ENCODE assay signal across 13 cellular contexts in the genomic region with DNA sequence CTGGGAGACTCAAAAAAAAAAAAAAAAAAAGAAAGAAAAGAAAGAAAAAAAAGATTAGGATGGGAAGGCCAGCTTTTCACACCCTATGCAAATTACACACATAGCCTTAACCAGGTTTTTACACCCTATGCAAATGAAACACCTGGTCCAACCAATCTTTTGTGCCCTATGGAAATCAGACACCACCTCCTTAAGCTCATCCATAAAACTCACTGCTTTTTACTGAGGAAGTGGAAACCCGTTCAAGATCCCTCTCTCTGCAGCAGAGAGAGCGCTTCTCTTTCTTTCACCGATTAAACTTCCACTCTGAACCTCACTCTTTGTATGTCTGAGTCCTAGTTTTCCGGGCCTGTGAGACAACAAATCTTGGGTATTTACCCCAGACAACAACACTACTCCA. TPM values are rescaled to one million over a fixed set of nuclear protein-coding genes. Genes with fewer than 3 reads are reported as not detected.
DNase-seq lines count a peak whose midpoint lies in the region; ATAC-seq, FAIRE-seq and TF ChIP-seq lines count a peak whose summit lies in the region.
"Had no signal": no experiment of that assay in that cellular context is flagged by ENCODE, and none has a peak within 500 bp of the region (broad histone marks: within the 10 kb centered on the region; RNA-seq: fewer than 3 reads in every experiment).

No MANE protein-coding gene starts in this region.

- no peaks in the 10 kb centered on the region for H3K4me1 Mint-ChIP-seq in MCF 10A (ENCODE audit: insufficient read depth, unreplicated experiment)

- no peaks in the 10 kb centered on the region for H3K9me3 Mint-ChIP-seq in MCF 10A (ENCODE audit: unreplicated experiment)
- H3K9me3 Mint-ChIP-seq: natural killer cell treated with Interleukin-12 subunit alpha and Interleukin-12 subunit beta and Interleukin-15 and Interleukin-18, amount 100 ng/mL, for 72 hours had no signal

- H2AFZ ChIP-seq in mammary epithelial cell (ENCODE audit: low read depth, low read length) (no peak overlapping the region), MM.1S (ENCODE audit: low read length) (no peak overlapping the region)

- peaks cover 6% of the 10 kb centered on the region for H3K36me3 Mint-ChIP-seq in MCF 10A (ENCODE audit: insufficient read depth, unreplicated experiment)
- H3K36me3 Mint-ChIP-seq: natural killer cell treated with Interleukin-12 subunit alpha and Interleukin-12 subunit beta and Interleukin-15 and Interleukin-18, amount 100 ng/mL, for 72 hours had no signal

- H3K9me3 ChIP-seq in mammary epithelial cell (replicated peaks; ENCODE audit: insufficient read depth, low read length) (peaks cover 9% of the 10 kb centered on the region), Panc1 (ENCODE audit: control insufficient read depth, insufficient read depth, low read depth, low read length) (no peaks in the 10 kb centered on the region), kidney (ENCODE audit: control insufficient read depth in 1 of 2, low read length in 2 of 2) (no peaks in the 10 kb centered on the region), MM.1S (replicated peaks; ENCODE audit: insufficient read depth, low read length) (no peaks in the 10 kb centered on the region)
- H3K9me3 ChIP-seq: suprapubic skin had no signal

- intact Hi-C loops in MCF 10A (cut with micrococcal nuclease), result loop anchor here (2.0 kb wide), 1 partner anchor 14 kb away; no protein-coding TSS in a partner anchor
- intact Hi-C loops in mammary epithelial cell (cut with micrococcal nuclease), result no loop called here
- intact Hi-C loops in Panc1 (cut with micrococcal nuclease; ENCODE audit: unreplicated experiment), result no loop called here
- intact Hi-C loops in kidney (cut with DNase I), result no loop called here

- H3K36me3 ChIP-seq in mammary epithelial cell (ENCODE audit: insufficient read depth, low read length), result no peaks in the 10 kb centered on the region
- H3K36me3 ChIP-seq in Panc1 (ENCODE audit: control insufficient read depth, insufficient read depth, low read length), result no peaks in the 10 kb centered on the region
- no peaks in the 10 kb centered on the region for H3K36me3 ChIP-seq in kidney (ENCODE audit: control insufficient read depth in 1 of 2, insufficient read depth in 2 of 2, low read length in 2 of 2)
- H3K36me3 ChIP-seq in MM.1S (replicated peaks; ENCODE audit: insufficient read depth, low read length), result no peaks in the 10 kb centered on the region
- H3K36me3 ChIP-seq: suprapubic skin had no signal

- H3K9me2 ChIP-seq in MM.1S (replicated peaks; ENCODE audit: insufficient read depth, low read length), result no peaks in the 10 kb centered on the region

- TF ChIP-seq CTCF in MCF 10A (IDR thresholded peaks at IDR 0.05; ENCODE audit: unreplicated experiment) (no peak), mammary epithelial cell (conservative IDR thresholded peaks at IDR 0.05 in 1 of 2, IDR thresholded peaks at IDR 0.05 in 1 of 2; ENCODE audit: extremely low read depth in 1 of 2, insufficient read depth in 1 of 2, low read depth in 1 of 2, low read length in 2 of 2) (no peak), Panc1 (IDR thresholded peaks at IDR 0.05) (no peak), kidney (IDR thresholded peaks at IDR 0.05; ENCODE audit: borderline replicate concordance, extremely low read depth, insufficient read depth) (no peak), MM.1S (IDR thresholded peaks at IDR 0.05; ENCODE audit: low read length) (no peak)

- no peak overlapping the region for H3K4me3 Mint-ChIP-seq in MCF 10A (ENCODE audit: unreplicated experiment)
- H3K4me3 Mint-ChIP-seq: activated CD8-positive, alpha-beta memory T cell treated with anti-CD3 and anti-CD28 coated beads, Interleukin-2, amount 10 ng/mL, durations not matched to agents 7 days and 5 days; natural killer cell treated with Interleukin-12 subunit alpha and Interleukin-12 subunit beta and Interleukin-15 and Interleukin-18, amount 100 ng/mL, for 72 hours had no signal

- peak; percentile 31 for DNase-seq in MCF 10A (ENCODE audit: unreplicated experiment)
- no peak for DNase-seq in mammary epithelial cell
- DNase-seq in Panc1 (ENCODE audit: low read depth, low spot score), result no peak
- DNase-seq in kidney, result no peak
- DNase-seq in MM.1S, result no peak
- no peak for DNase-seq in T1000 (lab: John Stamatoyannopoulos, UW)
- no peak for DNase-seq in kidney tubule cell (ENCODE audit: low spot score)
- no peak for DNase-seq in activated CD4-positive, alpha-beta T cell treated with anti-CD3 and anti-CD28 coated beads, Interleukin-2, amount 50 U/mL, for 1 hour
- DNase-seq: activated CD4-positive, CD25-positive, alpha-beta regulatory T cell; activated CD8-positive, alpha-beta memory T cell treated with anti-CD3 and anti-CD28 coated beads, Interleukin-2, amount 10 ng/mL, durations not matched to agents 7 days and 5 days; Calu3 had no signal

- H3K4me1 ChIP-seq in mammary epithelial cell (ENCODE audit: insufficient read depth, low read length) (peaks cover 17% of the 10 kb centered on the region), Panc1 (ENCODE audit: control insufficient read depth, insufficient read depth, low read length) (peaks cover 10% of the 10 kb centered on the region; the same call in 1 of the 2 replicates), kidney (ENCODE audit: control insufficient read depth in 1 of 2, insufficient read depth in 1 of 2, low read depth in 1 of 2, low read length in 2 of 2) (peaks cover 3 to 5% of the 10 kb centered on the region in 2 donors), MM.1S (ENCODE audit: low read length) (no peaks in the 10 kb centered on the region)

- H4K20me1 ChIP-seq in mammary epithelial cell (ENCODE audit: insufficient read depth, low read length) (no peaks in the 10 kb centered on the region), MM.1S (ENCODE audit: insufficient read depth, low read length) (no peaks in the 10 kb centered on the region)

- no peak for ATAC-seq in Panc1
- ATAC-seq: activated CD8-positive, alpha-beta memory T cell treated with anti-CD3 and anti-CD28 coated beads, Interleukin-2, amount 10 ng/mL, durations not matched to agents 7 days and 5 days; natural killer cell treated with Interleukin-12 subunit alpha and Interleukin-12 subunit beta and Interleukin-15 and Interleukin-18, amount 100 ng/mL, for 72 hours had no signal

- H3K9ac ChIP-seq in mammary epithelial cell (ENCODE audit: insufficient read depth, low read length), result no peak overlapping the region
- H3K9ac ChIP-seq in kidney (ENCODE audit: low read length in 2 of 2), result no peak overlapping the region
- no peak overlapping the region for H3K9ac ChIP-seq in MM.1S (ENCODE audit: low read length)

- dilution Hi-C loops in mammary epithelial cell (cut with HindIII; ENCODE audit: low sequenced_read_pairs), result no loop called here

- no peak for FAIRE-seq in kidney (lab: Jason Lieb, UNC)

- CTCF ChIA-PET in MCF 10A (lab: Yijun Ruan, JAX), result interaction anchor here (0.6 to 1.1 kb wide), 4 partner anchors 20 to 651 kb away, joined by 3 to 6 read pairs (median 4); no protein-coding TSS in a partner anchor
- CTCF ChIA-PET in mammary epithelial cell (lab: Charles Lee; ENCODE audit: low non-redundant PET), result no interaction called here
- CTCF ChIA-PET in Panc1 (lab: Charles Lee), result interaction anchor here (0.7 kb wide), 1 partner anchor 21 kb away, joined by 9 read pairs; no protein-coding TSS in a partner anchor

- in situ Hi-C loops in mammary epithelial cell (cut with MboI; ENCODE audit: low sequenced_read_pairs in 2 of 2), result no loop called here
- in situ Hi-C loops in Panc1 (cut with HindIII; ENCODE audit: low pct_unique_long_range_greater_than_20kb, low sequenced_read_pairs), result no loop called here

- H3F3A ChIP-seq in MM.1S (ENCODE audit: insufficient read depth, low read length), result no peaks in the 10 kb centered on the region

- H3K27me3 Mint-ChIP-seq in MCF 10A (ENCODE audit: insufficient read depth, unreplicated experiment), result no peaks in the 10 kb centered on the region

- BruUV-seq in MCF 10A (replicated peaks; lab: Mats Ljungman, UMichigan) (no TSS peak), mammary epithelial cell (replicated peaks; lab: Mats Ljungman, UMichigan) (no TSS peak), Panc1 (replicated peaks; lab: Mats Ljungman, UMichigan) (no TSS peak)

- POLR2A ChIA-PET in MCF 10A (lab: Yijun Ruan, JAX), result no interaction called here
- POLR2A ChIA-PET in Panc1 (lab: Charles Lee), result interaction anchor here (0.6 to 0.7 kb wide), 2 partner anchors 9 to 44 kb away, joined by 4 to 7 read pairs; no protein-coding TSS in a partner anchor

- no peak overlapping the region for H3K4me3 ChIP-seq in mammary epithelial cell (replicated peaks in 1 of 3; ENCODE audit: insufficient read depth in 1 of 3, low read depth in 2 of 3, low read length in 3 of 3)
- no peak overlapping the region for H3K4me3 ChIP-seq in Panc1 (ENCODE audit: low read depth in 2 of 2, low read length in 2 of 2)
- no peak overlapping the region for H3K4me3 ChIP-seq in kidney (ENCODE audit: low read length in 2 of 2)
- H3K4me3 ChIP-seq in MM.1S (ENCODE audit: low read length), result no peak overlapping the region
- H3K4me3 ChIP-seq: suprapubic skin had no signal

- H3K27me3 ChIP-seq in mammary epithelial cell (ENCODE audit: insufficient read depth, low read length) (peaks cover 1% of the 10 kb centered on the region), Panc1 (ENCODE audit: control insufficient read depth, insufficient read depth, low read length) (no peaks in the 10 kb centered on the region), MM.1S (replicated peaks; ENCODE audit: insufficient read depth, low read length) (no peaks in the 10 kb centered on the region)

- peak overlapping the region; percentile 27 for H3K27ac Mint-ChIP-seq in MCF 10A (ENCODE audit: low read depth, unreplicated experiment)
- H3K27ac Mint-ChIP-seq: activated CD8-positive, alpha-beta memory T cell treated with anti-CD3 and anti-CD28 coated beads, Interleukin-2, amount 10 ng/mL, durations not matched to agents 7 days and 5 days; natural killer cell treated with Interleukin-12 subunit alpha and Interleukin-12 subunit beta and Interleukin-15 and Interleukin-18, amount 100 ng/mL, for 72 hours had no signal

- H3K27ac ChIP-seq in mammary epithelial cell (ENCODE audit: insufficient read depth, low read depth, low read length) (no peak overlapping the region), Panc1 (ENCODE audit: low read length) (peak overlapping the region; percentile 5), kidney (ENCODE audit: low read depth in 2 of 2, low read length in 2 of 2) (peak overlapping the region; percentile 9 to 22), MM.1S (ENCODE audit: low read length) (no peak overlapping the region)
- H3K27ac ChIP-seq: suprapubic skin had no signal

- no peaks in the 10 kb centered on the region for H3K79me2 ChIP-seq in mammary epithelial cell (ENCODE audit: insufficient read depth, low read length)
- no peaks in the 10 kb centered on the region for H3K79me2 ChIP-seq in MM.1S (ENCODE audit: low read length)

- H3K4me2 ChIP-seq in mammary epithelial cell (ENCODE audit: insufficient read depth, low read depth, low read length) (no peak overlapping the region), MM.1S (ENCODE audit: low read depth, low read length) (no peak overlapping the region)

- 92% methylated on average over 4 of the region's 4 CpGs for WGBS in mammary epithelial cell (ENCODE audit: low coverage, missing lambda C conversion rate)

RNA-seq across cellular contexts. Expression of a gene that starts 25.3 kb away (rescaled TPM):
- total RNA-seq in MCF 10A (2022), result 57.9 and 58.9 TPM in 2 replicates
- 100 to 1,000 TPM; 114 to 138 TPM for total RNA-seq in mammary epithelial cell
- 110 TPM for polyA plus RNA-seq in mammary epithelial cell
- 18.1 TPM for polyA minus RNA-seq in mammary epithelial cell
- 58.9 TPM for total RNA-seq in Panc1 (2021; ENCODE audit: unreplicated experiment)
- 61.8 TPM for polyA plus RNA-seq in Panc1 (2012; ENCODE audit: insufficient read length)
- total RNA-seq in kidney, result 34.3 TPM
- 53.1 TPM for polyA plus RNA-seq in kidney (ENCODE audit: insufficient read depth, low read depth, low replicate concordance)

RNA-seq across cellular contexts. Expression of a gene that starts 46.8 kb away (rescaled TPM):
- total RNA-seq in MCF 10A (2022) (87.7 and 98.8 TPM in 2 replicates), mammary epithelial cell (10 to 100 TPM; 44.2 to 47.7 TPM), Panc1 (2021; ENCODE audit: unreplicated experiment) (41.5 TPM), kidney (39.5 TPM)
- polyA plus RNA-seq in mammary epithelial cell (44.4 TPM), kidney (ENCODE audit: insufficient read depth, low read depth, low replicate concordance) (40.6 TPM)
- polyA minus RNA-seq in mammary epithelial cell, result 27.9 TPM
- 52.2 TPM for polyA plus RNA-seq in Panc1 (2012; ENCODE audit: insufficient read length)

RNA-seq across cellular contexts. Expression of a gene that starts 47.1 kb away (rescaled TPM):
- 310 and 456 TPM in 2 replicates for total RNA-seq in MCF 10A (2022)
- total RNA-seq in mammary epithelial cell, result 100 to 1,000 TPM; 180 to 226 TPM
- polyA plus RNA-seq in mammary epithelial cell, result 248 TPM
- 75.2 TPM for polyA minus RNA-seq in mammary epithelial cell
- 177 TPM for total RNA-seq in Panc1 (2021; ENCODE audit: unreplicated experiment)
- polyA plus RNA-seq in Panc1 (2012; ENCODE audit: insufficient read length), result 210 TPM
- total RNA-seq in kidney, result 166 TPM
- 263 TPM for polyA plus RNA-seq in kidney (ENCODE audit: insufficient read depth, low read depth, low replicate concordance)

Comparison
In these comparisons a context has a peak if more than half of its experiments do, and no peak if none do; other contexts are left out.
1. H3K27ac ChIP-seq: peak in Panc1 (single experiment) and kidney (2 of 2); none in mammary epithelial cell (single experiment) and MM.1S (single experiment).